In genomic region chrX:2346158-2346557, GRCh38 we compare ENCODE assay signal across 4 cellular contexts.
"Had no signal": no experiment of that assay in that cellular context is flagged by ENCODE, and none has a peak within 500 bp of the region (broad histone marks: within the 10 kb centered on the region; RNA-seq: fewer than 3 reads in every experiment).

No MANE protein-coding gene starts in this region.

- H3K4me3 Mint-ChIP-seq: GM23338, H9 had no signal

- DNase-seq: H9, HCEC 1CT had no signal

- H3K4me3 ChIP-seq: GM23338, K562 had no signal

- H2AFZ ChIP-seq: GM23338 had no signal

- H3K4me2 ChIP-seq: GM23338 had no signal

- ATAC-seq: GM23338, K562 had no signal

- H3K27ac Mint-ChIP-seq: GM23338 had no signal
